In the genomic region with DNA sequence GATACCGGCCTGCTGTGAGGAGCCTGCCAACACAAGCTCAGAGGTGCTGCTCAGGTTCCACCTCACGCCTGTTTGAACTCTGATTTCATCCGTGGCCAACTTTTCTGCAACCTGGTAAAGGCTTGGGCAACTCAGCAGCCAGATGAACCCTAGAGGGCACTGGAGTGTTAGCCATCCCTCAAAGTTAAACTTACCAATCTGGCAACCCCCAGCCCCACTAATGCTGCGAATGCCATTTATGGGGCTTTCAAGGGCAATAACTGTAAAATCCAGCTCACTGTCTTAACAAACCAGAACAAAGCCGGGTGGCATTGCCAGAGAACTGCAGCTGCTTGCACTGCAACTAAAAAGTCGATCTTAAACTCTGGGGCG, we compare ENCODE assay signal across 8 cellular contexts.
A peak's percentile ranks its signal among the peaks of the same experiment; 100 is the strongest.
DNase-seq lines count a peak whose midpoint lies in the region; ATAC-seq, FAIRE-seq and TF ChIP-seq lines count a peak whose summit lies in the region.

No MANE protein-coding gene starts in this region.

- TF ChIP-seq CTCF in A549 (IDR thresholded peaks at IDR 0.05) (peak; percentile 47), HFF-Myc (IDR thresholded peaks at IDR 0.05; ENCODE audit: low read depth, low read length, missing control alignments) (peak; percentile 38)

- POLR2A ChIA-PET in A549 (lab: Yijun Ruan, JAX) (no interaction called here), HEK293T (lab: Yijun Ruan, JAX) (no interaction called here)

- no peak overlapping the region for H3K4me2 ChIP-seq in A549

- DNase-seq in A549 (ENCODE audit: low read depth in 1 of 2, low spot score in 1 of 2): peak in 1 of 2 experiments; percentile 18
- DNase-seq in HFF-Myc (ENCODE audit: extremely low read depth, low read depth): no peak
- DNase-seq in amniotic epithelial cell (ENCODE audit: low read depth): peak; percentile 45
- peak; percentile 27 to 41 for DNase-seq in left colon
- DNase-seq in HEK293T (ENCODE audit: extremely low spot score): no peak
- DNase-seq in ACHN: no peak
- DNase-seq in globus pallidus (ENCODE audit: low spot score): no peak

- CTCF ChIA-PET in A549 (lab: Yijun Ruan, JAX) (interaction anchor here (0.8 to 1.4 kb wide), 3 partner anchors 9 to 14 kb away, joined by 3 to 4 read pairs (median 3); no protein-coding TSS in a partner anchor), HEK293T (lab: Yijun Ruan, JAX) (interaction anchor here (0.7 kb wide), 2 partner anchors 9 to 114 kb away, joined by 3 read pairs; no protein-coding TSS in a partner anchor)

- H3K27ac ChIP-seq in A549: no peak overlapping the region

- peak; percentile 72 for FAIRE-seq in A549 (lab: Jason Lieb, UNC)

- in situ Hi-C loops in ACHN (cut with HindIII; ENCODE audit: low pct_ligation_motif_present, low pct_unique_long_range_greater_than_20kb, low sequenced_read_pairs): no loop called here

- no peak for TF ChIP-seq EP300 in A549 (IDR thresholded peaks at IDR 0.05)

- ATAC-seq in A549 (peak; percentile 66 to 74; a peak in 4 of 6 replicates), left colon (peak; percentile 54), GM19463 (IDR thresholded peaks at IDR 0.05; ENCODE audit: unreplicated experiment) (no peak)

- no peak for TF ChIP-seq POLR2A in A549 (IDR thresholded peaks at IDR 0.05; ENCODE audit: low read length)

- 59% methylated on average over 7 of the region's 7 CpGs for WGBS in A549 (ENCODE audit: missing lambda C conversion rate)

- TF ChIP-seq RAD21 in A549 (conservative IDR thresholded peaks at IDR 0.05 in 1 of 2, IDR thresholded peaks at IDR 0.05 in 1 of 2): peak; percentile 74 to 75

- H3K4me3 ChIP-seq in A549 (no peak overlapping the region), HFF-Myc (replicated peaks; ENCODE audit: low read depth, low read length) (no peak overlapping the region)

- H3K9me3 ChIP-seq in A549: no peaks in the 10 kb centered on the region

- intact Hi-C loops in left colon (cut with DNase I, micrococcal nuclease): no loop called here

- H3K4me1 ChIP-seq in A549: no peaks in the 10 kb centered on the region

TF ChIP-seq in A549, 52 proteins besides CTCF, POLR2A, EP300 and RAD21:
- no peak for TF ChIP-seq GATA3 (IDR thresholded peaks at IDR 0.05; ENCODE audit: borderline replicate concordance)
- TF ChIP-seq CEBPB (IDR thresholded peaks at IDR 0.05): no peak
- no peak for TF ChIP-seq TP53 (CRISPR knock-in tag; IDR thresholded peaks at IDR 0.05)
- peak; percentile 60 for TF ChIP-seq SMC3 (IDR thresholded peaks at IDR 0.05)
- TF ChIP-seq MYC (IDR thresholded peaks at IDR 0.05; ENCODE audit: borderline replicate concordance, low read length): no peak
- TF ChIP-seq, protein P1, sequence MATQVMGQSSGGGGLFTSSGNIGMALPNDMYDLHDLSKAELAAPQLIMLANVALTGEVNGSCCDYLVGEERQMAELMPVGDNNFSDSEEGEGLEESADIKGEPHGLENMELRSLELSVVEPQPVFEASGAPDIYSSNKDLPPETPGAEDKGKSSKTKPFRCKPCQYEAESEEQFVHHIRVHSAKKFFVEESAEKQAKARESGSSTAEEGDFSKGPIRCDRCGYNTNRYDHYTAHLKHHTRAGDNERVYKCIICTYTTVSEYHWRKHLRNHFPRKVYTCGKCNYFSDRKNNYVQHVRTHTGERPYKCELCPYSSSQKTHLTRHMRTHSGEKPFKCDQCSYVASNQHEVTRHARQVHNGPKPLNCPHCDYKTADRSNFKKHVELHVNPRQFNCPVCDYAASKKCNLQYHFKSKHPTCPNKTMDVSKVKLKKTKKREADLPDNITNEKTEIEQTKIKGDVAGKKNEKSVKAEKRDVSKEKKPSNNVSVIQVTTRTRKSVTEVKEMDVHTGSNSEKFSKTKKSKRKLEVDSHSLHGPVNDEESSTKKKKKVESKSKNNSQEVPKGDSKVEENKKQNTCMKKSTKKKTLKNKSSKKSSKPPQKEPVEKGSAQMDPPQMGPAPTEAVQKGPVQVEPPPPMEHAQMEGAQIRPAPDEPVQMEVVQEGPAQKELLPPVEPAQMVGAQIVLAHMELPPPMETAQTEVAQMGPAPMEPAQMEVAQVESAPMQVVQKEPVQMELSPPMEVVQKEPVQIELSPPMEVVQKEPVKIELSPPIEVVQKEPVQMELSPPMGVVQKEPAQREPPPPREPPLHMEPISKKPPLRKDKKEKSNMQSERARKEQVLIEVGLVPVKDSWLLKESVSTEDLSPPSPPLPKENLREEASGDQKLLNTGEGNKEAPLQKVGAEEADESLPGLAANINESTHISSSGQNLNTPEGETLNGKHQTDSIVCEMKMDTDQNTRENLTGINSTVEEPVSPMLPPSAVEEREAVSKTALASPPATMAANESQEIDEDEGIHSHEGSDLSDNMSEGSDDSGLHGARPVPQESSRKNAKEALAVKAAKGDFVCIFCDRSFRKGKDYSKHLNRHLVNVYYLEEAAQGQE (IDR thresholded peaks at IDR 0.05): no peak

TF ChIP-seq in HEK293T, 16 proteins besides CTCF, POLR2A, EP300 and RAD21:
- no peak for TF ChIP-seq NFRKB (IDR thresholded peaks at IDR 0.05)

Comparison
In these comparisons a context has a peak if more than half of its experiments do, and no peak if none do; other contexts are left out.
1. DNase-seq: peak in amniotic epithelial cell (single experiment) and left colon (2 of 2); none in HFF-Myc (single experiment), HEK293T (single experiment), ACHN (single experiment) and globus pallidus (single experiment).